ENCODE assay signal across 22 cellular contexts in the genomic region with DNA sequence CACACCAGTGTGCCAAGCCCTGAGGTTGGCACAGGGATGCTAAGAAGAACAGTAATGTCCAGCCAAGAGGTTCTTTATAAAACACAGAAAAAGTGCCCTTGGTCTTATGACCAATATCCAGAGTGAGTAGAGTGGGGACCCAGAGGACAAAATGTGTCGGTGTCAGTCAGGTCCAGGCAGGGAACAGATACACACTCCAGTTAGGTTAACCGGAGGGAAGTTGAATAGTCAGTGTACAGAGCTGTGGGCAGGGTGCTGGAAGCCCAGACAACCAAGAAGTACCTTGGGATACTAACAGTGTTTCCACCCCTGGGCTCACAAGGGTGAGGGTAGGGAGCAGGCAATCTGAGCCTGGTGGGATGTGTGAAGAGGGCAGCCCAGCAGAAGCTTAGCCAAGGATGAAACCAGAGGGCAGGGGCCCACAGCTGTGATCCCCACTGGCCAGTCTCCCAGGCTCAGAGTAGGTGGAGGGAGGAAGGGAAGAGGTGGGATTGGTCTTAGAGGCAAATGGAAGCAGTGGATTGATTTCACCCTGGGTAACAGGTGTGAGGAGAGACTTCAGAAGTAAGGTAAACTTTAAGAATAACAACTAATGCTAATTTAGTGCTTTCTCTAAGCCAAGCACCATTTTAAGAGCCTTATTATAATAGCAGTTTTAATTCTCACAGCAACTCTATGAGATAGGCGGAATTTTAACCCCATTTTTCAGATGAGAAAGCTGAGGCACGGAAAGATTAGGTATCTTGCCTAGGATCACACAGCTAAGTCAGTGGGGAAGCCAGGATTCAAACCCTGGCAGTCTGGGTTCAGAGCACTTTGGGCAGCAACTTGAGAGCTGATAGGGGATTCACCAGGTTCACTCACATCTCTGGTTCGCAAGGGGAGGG.
A peak's percentile ranks its signal among the peaks of the same experiment; 100 is the strongest.
DNase-seq lines count a peak whose midpoint lies in the region; ATAC-seq, FAIRE-seq and TF ChIP-seq lines count a peak whose summit lies in the region.
"Had no signal": no experiment of that assay in that cellular context is flagged by ENCODE, and none has a peak within 500 bp of the region (broad histone marks: within the 10 kb centered on the region; RNA-seq: fewer than 3 reads in every experiment).

No MANE protein-coding gene starts in this region.

- 92% methylated on average over 4 of the region's 5 CpGs for WGBS in HepG2 (ENCODE audit: low lambda C conversion rate)
- WGBS in right lobe of liver (ENCODE audit: insufficient coverage, low coverage, low lambda C conversion rate, missing lambda C conversion rate) = 82% methylated on average over 4 of the region's 5 CpGs
- WGBS in gastroesophageal sphincter (ENCODE audit: low coverage in 1 of 2), 2 donors = 100% methylated on average over 3 to 5 of the region's 5 CpGs
- WGBS in prostate gland = 80% methylated on average over 5 of the region's 5 CpGs

- FAIRE-seq in HepG2 (lab: Jason Lieb, UNC) = no peak
- FAIRE-seq: A204.1, endometrium, urothelium cell line had no signal

- no peak for ATAC-seq in HepG2
- ATAC-seq in right lobe of liver = no peak
- no peak for ATAC-seq in gastroesophageal sphincter
- no peak for ATAC-seq in activated naive CD4-positive, alpha-beta T cell treated with anti-CD3 and anti-CD28 coated beads, Interleukin-2, amount 50 U/mL, for 72 hours
- no peak for ATAC-seq in activated T-cell treated with anti-CD3 and anti-CD28 coated beads, Interleukin-2, amount 50 U/mL, for 72 hours (replicated peaks in 1 of 2)
- no peak for ATAC-seq in HG03139 (IDR thresholded peaks at IDR 0.05; ENCODE audit: unreplicated experiment)

- no peak overlapping the region for H3K9ac ChIP-seq in HepG2 (ENCODE audit: insufficient read depth, low read depth, low read length)

- TF ChIP-seq RAD21 in HepG2 (CRISPR knock-in tag; IDR thresholded peaks at IDR 0.05) = no peak

- TF ChIP-seq POLR2A in HepG2 (IDR thresholded peaks at IDR 0.05; ENCODE audit: insufficient read depth in 1 of 2, low read depth in 2 of 2, low read length in 2 of 2) = no peak
- TF ChIP-seq POLR2A in right lobe of liver (IDR thresholded peaks at IDR 0.05) = no peak
- TF ChIP-seq POLR2A in gastroesophageal sphincter (IDR thresholded peaks at IDR 0.05) = no peak
- no peak for TF ChIP-seq POLR2A in prostate gland (IDR thresholded peaks at IDR 0.05)
- no peak for TF ChIP-seq POLR2A in uterus (IDR thresholded peaks at IDR 0.05)

- no TSS peak for BruUV-seq in HepG2 (replicated peaks; lab: Mats Ljungman, UMichigan)

- peak overlapping the region in 1 of 2 donors; percentile 70 for H3K27ac Mint-ChIP-seq in activated naive CD4-positive, alpha-beta T cell treated with anti-CD3 and anti-CD28 coated beads, Interleukin-2, amount 50 U/mL, for 72 hours
- no peak overlapping the region for H3K27ac Mint-ChIP-seq in activated T-cell treated with anti-CD3 and anti-CD28 coated beads, Interleukin-2, amount 50 U/mL, for 72 hours
- H3K27ac Mint-ChIP-seq: activated naive CD4-positive, alpha-beta T cell treated with anti-CD3 and anti-CD28 coated beads for 36 hours; memory B cell; stimulated activated naive B cell treated with anti-CD40 and anti-IgM and Interleukin-4, amounts not matched to agents 10 μg/mL and 1 μg/mL and 100 μg/mL, for 72 hours had no signal

- H3K4me3 Mint-ChIP-seq in activated T-cell treated with anti-CD3 and anti-CD28 coated beads, Interleukin-2, amount 50 U/mL, for 72 hours = no peak overlapping the region
- H3K4me3 Mint-ChIP-seq: activated naive CD4-positive, alpha-beta T cell treated with anti-CD3 and anti-CD28 coated beads for 36 hours; memory B cell; stimulated activated naive B cell treated with anti-CD40 and anti-IgM and Interleukin-4, amounts not matched to agents 10 μg/mL and 1 μg/mL and 100 μg/mL, for 72 hours had no signal

- peaks cover 6% of the 10 kb centered on the region for H3K4me1 Mint-ChIP-seq in activated T-cell treated with anti-CD3 and anti-CD28 coated beads, Interleukin-2, amount 50 U/mL, for 72 hours (ENCODE audit: low read depth)
- H3K4me1 Mint-ChIP-seq: memory B cell had no signal

- no peaks in the 10 kb centered on the region for H3K36me3 Mint-ChIP-seq in activated naive CD4-positive, alpha-beta T cell treated with anti-CD3 and anti-CD28 coated beads, Interleukin-2, amount 50 U/mL, for 72 hours
- no peaks in the 10 kb centered on the region for H3K36me3 Mint-ChIP-seq in activated T-cell treated with anti-CD3 and anti-CD28 coated beads, Interleukin-2, amount 50 U/mL, for 72 hours (ENCODE audit: insufficient read depth in 2 of 2)

- no peaks in the 10 kb centered on the region for H3K27me3 ChIP-seq in HepG2 (ENCODE audit: control insufficient read depth in 1 of 2, insufficient read depth in 2 of 2, low read length in 2 of 2)
- no peaks in the 10 kb centered on the region for H3K27me3 ChIP-seq in right lobe of liver
- H3K27me3 ChIP-seq in gastroesophageal sphincter = no peaks in the 10 kb centered on the region
- H3K27me3 ChIP-seq in prostate gland (replicated peaks; ENCODE audit: insufficient read depth) = no peaks in the 10 kb centered on the region
- no peaks in the 10 kb centered on the region for H3K27me3 ChIP-seq in uterus
- H3K27me3 ChIP-seq: BE2C, colonic mucosa had no signal

- H3K9me3 Mint-ChIP-seq in activated naive CD4-positive, alpha-beta T cell treated with anti-CD3 and anti-CD28 coated beads, Interleukin-2, amount 50 U/mL, for 72 hours = no peaks in the 10 kb centered on the region
- H3K9me3 Mint-ChIP-seq in activated T-cell treated with anti-CD3 and anti-CD28 coated beads, Interleukin-2, amount 50 U/mL, for 72 hours = no peaks in the 10 kb centered on the region
- H3K9me3 Mint-ChIP-seq: activated naive CD4-positive, alpha-beta T cell treated with anti-CD3 and anti-CD28 coated beads for 36 hours; memory B cell; stimulated activated naive B cell treated with anti-CD40 and anti-IgM and Interleukin-4, amounts not matched to agents 10 μg/mL and 1 μg/mL and 100 μg/mL, for 72 hours had no signal

- H2AFZ ChIP-seq in HepG2 (ENCODE audit: low read length) = no peak overlapping the region

- no peak overlapping the region for H3K4me3 ChIP-seq in HepG2 (replicated peaks in 1 of 3; ENCODE audit: insufficient read depth in 1 of 3, low read depth in 2 of 3, low read length in 3 of 3)
- H3K4me3 ChIP-seq in right lobe of liver = no peak overlapping the region
- no peak overlapping the region for H3K4me3 ChIP-seq in gastroesophageal sphincter
- no peak overlapping the region for H3K4me3 ChIP-seq in prostate gland
- H3K4me3 ChIP-seq in uterus = no peak overlapping the region
- H3K4me3 ChIP-seq: colonic mucosa had no signal

- intact Hi-C loops in HepG2 (cut with micrococcal nuclease; ENCODE audit: unreplicated experiment) (no loop called here), right lobe of liver (cut with DNase I) (no loop called here), prostate gland (cut with DNase I) (loop anchor here (5.0 kb wide), 1 partner anchor 74 kb away; no protein-coding TSS in a partner anchor), uterus (cut with DNase I; ENCODE audit: low total_unique reads) (no loop called here)

- H3K36me3 ChIP-seq in HepG2 (replicated peaks in 1 of 2; ENCODE audit: control insufficient read depth in 1 of 2, insufficient read depth in 2 of 2, low read length in 2 of 2) (no peaks in the 10 kb centered on the region; a peak in 1 of 5 replicates), right lobe of liver (peaks cover 0 to 8% (median 2%) of the 10 kb centered on the region in 4 donors), gastroesophageal sphincter (no peaks in the 10 kb centered on the region), prostate gland (no peaks in the 10 kb centered on the region), uterus (no peaks in the 10 kb centered on the region)
- H3K36me3 ChIP-seq: BE2C, colonic mucosa had no signal

- H3K79me2 ChIP-seq in HepG2 (ENCODE audit: insufficient read depth, low read length) = no peaks in the 10 kb centered on the region

- no peak overlapping the region for H3K4me2 ChIP-seq in HepG2 (ENCODE audit: low read depth, low read length)

- no peaks in the 10 kb centered on the region for H4K20me1 ChIP-seq in HepG2 (ENCODE audit: insufficient read depth, low read length)

- TF ChIP-seq EP300 in HepG2 (IDR thresholded peaks at IDR 0.05; ENCODE audit: low read depth in 2 of 2, low read length in 2 of 2) = no peak
- no peak for TF ChIP-seq EP300 in HepG2 (CRISPR knock-in tag; IDR thresholded peaks at IDR 0.05; ENCODE audit: borderline replicate concordance)
- TF ChIP-seq EP300 in gastroesophageal sphincter (IDR thresholded peaks at IDR 0.05) = no peak

- H3K9me3 ChIP-seq in HepG2 (ENCODE audit: low read length) = no peaks in the 10 kb centered on the region
- H3K9me3 ChIP-seq in right lobe of liver = no peaks in the 10 kb centered on the region
- no peaks in the 10 kb centered on the region for H3K9me3 ChIP-seq in gastroesophageal sphincter
- H3K9me3 ChIP-seq in prostate gland = no peaks in the 10 kb centered on the region
- no peaks in the 10 kb centered on the region for H3K9me3 ChIP-seq in uterus
- H3K9me3 ChIP-seq: BE2C, colonic mucosa had no signal

- TF ChIP-seq CTCF in HepG2 (CRISPR knock-in tag; IDR thresholded peaks at IDR 0.05) = no peak
- no peak for TF ChIP-seq CTCF in right lobe of liver (IDR thresholded peaks at IDR 0.05)
- TF ChIP-seq CTCF in gastroesophageal sphincter (IDR thresholded peaks at IDR 0.05) = no peak
- TF ChIP-seq CTCF in prostate gland (IDR thresholded peaks at IDR 0.05) = no peak
- no peak for TF ChIP-seq CTCF in uterus (IDR thresholded peaks at IDR 0.05)

- CTCF ChIA-PET in HepG2 (lab: Yijun Ruan, JAX; ENCODE audit: low intra/inter-chr PET ratio, low total read pairs) = no interaction called here

- in situ Hi-C loops in HepG2 (cut with HindIII; ENCODE audit: extremely low pct_ligation_motif_present, low pct_unique_long_range_greater_than_20kb) = loop anchor here (10.0 kb wide), 1 partner anchor 117 kb away; no protein-coding TSS in a partner anchor

- no peaks in the 10 kb centered on the region for H3K27me3 Mint-ChIP-seq in activated T-cell treated with anti-CD3 and anti-CD28 coated beads, Interleukin-2, amount 50 U/mL, for 72 hours (ENCODE audit: low read depth)
- H3K27me3 Mint-ChIP-seq: memory B cell; stimulated activated naive B cell treated with anti-CD40 and anti-IgM and Interleukin-4, amounts not matched to agents 10 μg/mL and 1 μg/mL and 100 μg/mL, for 72 hours had no signal

- no peak for DNase-seq in HepG2 (ENCODE audit: low spot score)
- no peak for DNase-seq in right lobe of liver
- no peak for DNase-seq in prostate gland (ENCODE audit: low spot score)
- no peak for DNase-seq in uterus
- DNase-seq in activated naive CD4-positive, alpha-beta T cell treated with anti-CD3 and anti-CD28 coated beads, Interleukin-2, amount 50 U/mL, for 72 hours (ENCODE audit: low spot score in 2 of 2) = no peak
- DNase-seq in activated T-cell treated with anti-CD3 and anti-CD28 coated beads, Interleukin-2, amount 50 U/mL, for 72 hours = no peak
- DNase-seq: activated naive CD4-positive, alpha-beta T cell treated with anti-CD3 and anti-CD28 coated beads for 36 hours; BE2C; Calu3; colonic mucosa; NCI-H1105 treated with DMSO at 0.1 percent for 48 hours; NCI-H2171 treated with DMSO at 0.1 percent for 48 hours; NCI-H526 treated with DMSO at 0.1 percent for 48 hours; SHP77; stimulated activated naive B cell treated with anti-CD40 and anti-IgM and Interleukin-4, amounts not matched to agents 10 μg/mL and 1 μg/mL and 100 μg/mL, for 72 hours; T-helper 1 cell had no signal

- H3K4me1 ChIP-seq in HepG2 (ENCODE audit: insufficient read depth, low read length) (peaks cover 98% of the 10 kb centered on the region), right lobe of liver (peaks cover 0 to 28% (median 13%) of the 10 kb centered on the region in 4 donors), gastroesophageal sphincter (peaks cover 14 to 44% (median 22%) of the 10 kb centered on the region in 3 donors), prostate gland (replicated peaks) (peaks cover 10% of the 10 kb centered on the region), uterus (peaks cover 6 to 8% of the 10 kb centered on the region in 2 donors)
- H3K4me1 ChIP-seq: BE2C had no signal

- POLR2A ChIA-PET in HepG2 (lab: Yijun Ruan, JAX) = no interaction called here

- peak overlapping the region; percentile 33 for H3K27ac ChIP-seq in HepG2 (ENCODE audit: extremely low read length, insufficient read depth, low read length)
- H3K27ac ChIP-seq in right lobe of liver = no peak overlapping the region
- H3K27ac ChIP-seq in gastroesophageal sphincter = peak overlapping the region in 3 of 4 donors; percentile 45 to 51 (median 51)
- peak overlapping the region; percentile 70 to 73 for H3K27ac ChIP-seq in prostate gland
- peak overlapping the region; percentile 38 to 84 for H3K27ac ChIP-seq in uterus
- H3K27ac ChIP-seq: colonic mucosa had no signal

Comparison
In these comparisons a context has a peak if more than half of its experiments do, and no peak if none do; other contexts are left out.
1. H3K27ac ChIP-seq: peak in HepG2 (single experiment), gastroesophageal sphincter (3 of 4), prostate gland (2 of 2) and uterus (2 of 2); none in right lobe of liver (0 of 3).